In genomic region chr6:163229050-163229449, GRCh38 we compare ENCODE assay signal across 26 cellular contexts.
"Had no signal": no experiment of that assay in that cellular context is flagged by ENCODE, and none has a peak within 500 bp of the region (broad histone marks: within the 10 kb centered on the region; RNA-seq: fewer than 3 reads in every experiment).

No MANE protein-coding gene starts in this region.

- H3K9me3 ChIP-seq: stomach, suprapubic skin, testis, thoracic aorta, thyroid gland, transverse colon, upper lobe of left lung, upper lobe of right lung, uterus, vagina had no signal

- ATAC-seq: stimulated activated effector memory CD8-positive, alpha-beta T cell treated with anti-CD3 and anti-CD28 coated beads, Interleukin-12 subunit alpha, Interleukin-12 subunit beta, amount 100 ng/mL, for 72 hours; stimulated activated memory B cell treated with anti-CD40 and anti-IgM and Interleukin-4, amounts not matched to agents 10 μg/mL and 1 μg/mL and 100 μg/mL, for 72 hours; stimulated activated naive B cell treated with anti-CD40 and anti-IgM and Interleukin-4, amounts not matched to agents 10 μg/mL and 1 μg/mL and 100 μg/mL, for 72 hours; stimulated activated naive CD8-positive, alpha-beta T cell treated with anti-CD3 and anti-CD28 coated beads, Interleukin-15, amount 100 ng/mL, for 72 hours; stimulated activated naive CD8-positive, alpha-beta T cell treated with anti-CD3 and anti-CD28 coated beads, Interleukin-15, Interleukin-2, amounts not matched to agents 100 U/mL and 50 U/mL, for 24 hours; upper lobe of right lung had no signal

- H3K4me3 ChIP-seq: stomach, suprapubic skin, testis, thoracic aorta, thyroid gland, tibial artery, tibial nerve, transverse colon, upper lobe of left lung, upper lobe of right lung, uterus, vagina had no signal

- H3K27ac ChIP-seq: stomach, suprapubic skin, testis, thoracic aorta, thyroid gland, tibial artery, tibial nerve, transverse colon, upper lobe of left lung, upper lobe of right lung, uterus, vagina had no signal

- H3K36me3 ChIP-seq: stomach, suprapubic skin, thoracic aorta, thyroid gland, tibial artery, tibial nerve, transverse colon, upper lobe of left lung, upper lobe of right lung, uterus, vagina had no signal

- H3K4me1 ChIP-seq: stomach, suprapubic skin, testis, thyroid gland, tibial artery, tibial nerve, transverse colon, upper lobe of left lung, upper lobe of right lung, uterus, vagina had no signal

- DNase-seq: stimulated activated CD4-positive, alpha-beta T cell treated with anti-CD3 and anti-CD28 coated beads, Interleukin-2, amount 100 ng/mL, for 48 hours; stimulated activated CD4-positive, alpha-beta T cell treated with anti-CD3 and anti-CD28 coated beads, Interleukin-4, amount 100 ng/mL, for 1 hour; stimulated activated CD4-positive, alpha-beta T cell treated with anti-CD3 and anti-CD28 coated beads, Interleukin-4, amount 100 ng/mL, for 24 hours; stimulated activated CD4-positive, alpha-beta T cell treated with anti-CD3 and anti-CD28 coated beads, Interleukin-4, amount 100 ng/mL, for 4 hours; stimulated activated CD8-positive, alpha-beta memory T cell treated with anti-CD3 and anti-CD28 coated beads, Interleukin-4, amount 100 ng/mL, for 48 hours; stimulated activated naive B cell treated with anti-CD40 and anti-IgM and Interleukin-4, amounts not matched to agents 10 μg/mL and 1 μg/mL and 100 μg/mL, for 72 hours; stimulated activated naive CD4-positive, alpha-beta T cell; stimulated activated naive CD4-positive, alpha-beta T cell treated with Interleukin-2 at 50 U/mL for 16 hours; stimulated activated naive CD8-positive, alpha-beta T cell treated with anti-CD3 and anti-CD28 coated beads, Interleukin-15, amount 100 ng/mL, for 72 hours; stimulated activated naive CD8-positive, alpha-beta T cell treated with anti-CD3 and anti-CD28 coated beads, Interleukin-15, Interleukin-2, amounts not matched to agents 100 U/mL and 50 U/mL, for 24 hours; stomach; substantia nigra; testis; thyroid gland; tibial artery; transverse colon; trophoblast cell; upper lobe of left lung; upper lobe of right lung; uterus had no signal

- H3K27me3 ChIP-seq: stomach, suprapubic skin, testis, thyroid gland, tibial artery, tibial nerve, transverse colon, upper lobe of left lung, upper lobe of right lung, uterus, vagina had no signal
